8 cellular contexts compared by ENCODE assay signal in genomic region chr11:11620966-11621880, GRCh38. TPM values are rescaled to one million over a fixed set of nuclear protein-coding genes. Genes with fewer than 3 reads are reported as not detected.
DNase-seq lines count a peak whose midpoint lies in the region; ATAC-seq, FAIRE-seq and TF ChIP-seq lines count a peak whose summit lies in the region.

No MANE protein-coding gene starts in this region.

- CTCF ChIA-PET in A549 (lab: Yijun Ruan, JAX), result interaction anchor here (0.6 to 5.1 kb wide), 17 partner anchors 11 to 688 kb away, joined by 3 to 34 read pairs (median 3); no protein-coding TSS in a partner anchor

- H3K9me3 Mint-ChIP-seq in effector memory CD8-positive, alpha-beta T cell, result no peaks in the 10 kb centered on the region

- intact Hi-C loops in mucosa of descending colon (cut with DNase I, micrococcal nuclease), result no loop called here

- DNase-seq in A549 (ENCODE audit: low read depth in 1 of 2, low spot score in 1 of 2) (peak; percentile 21 to 32), SK-N-DZ (ENCODE audit: low spot score) (peak; percentile 11), mucosa of descending colon (peak; percentile 23 to 53 (median 46)), tibial nerve (ENCODE audit: low spot score in 2 of 2) (no peak)
- no peak for DNase-seq in effector memory CD8-positive, alpha-beta T cell

- no peak for TF ChIP-seq EP300 in A549 (IDR thresholded peaks at IDR 0.05)
- peak in 1 of 2 donors; percentile 15 for TF ChIP-seq EP300 in tibial nerve (IDR thresholded peaks at IDR 0.05)

- no peaks in the 10 kb centered on the region for H3K9me3 ChIP-seq in A549
- H3K9me3 ChIP-seq in mucosa of descending colon, result no peaks in the 10 kb centered on the region
- no peaks in the 10 kb centered on the region for H3K9me3 ChIP-seq in tibial nerve

- peak overlapping the region; percentile 66 to 74 for H3K4me3 Mint-ChIP-seq in effector memory CD8-positive, alpha-beta T cell

- WGBS in A549 (ENCODE audit: missing lambda C conversion rate), result under 1% methylated on average over 43 of the region's 73 CpGs
- WGBS in tibial nerve, 2 donors, result 0% methylated on average over 56 to 70 of the region's 73 CpGs

- POLR2A ChIA-PET in A549 (lab: Yijun Ruan, JAX), result interaction anchor here (0.7 to 2.7 kb wide), 12 partner anchors 12 to 870 kb away, joined by 3 to 20 read pairs (median 4); partner anchors contain the start of genes CTR9 and EIF4G2

- H3K36me3 Mint-ChIP-seq in effector memory CD8-positive, alpha-beta T cell (ENCODE audit: insufficient read depth), result no peaks in the 10 kb centered on the region

- TF ChIP-seq RAD21 in A549 (conservative IDR thresholded peaks at IDR 0.05 in 1 of 2, IDR thresholded peaks at IDR 0.05 in 1 of 2), result peak; percentile 16 to 18; a peak in 2 of 5 replicates

- H3K4me1 Mint-ChIP-seq in effector memory CD8-positive, alpha-beta T cell (ENCODE audit: low read depth in 2 of 2), result peaks cover 0 to 7% of the 10 kb centered on the region in 2 donors

- H3K4me2 ChIP-seq in A549, result peak overlapping the region; percentile 100

- TF ChIP-seq CTCF in A549 (IDR thresholded peaks at IDR 0.05) (0 out of 3 replicates have a peak, but pooled peaks have one; percentile 11), GM12872 (IDR thresholded peaks at IDR 0.05; ENCODE audit: insufficient read depth, low read depth, low read length) (peak; percentile 37; the same call in 2 of the 3 replicates), mucosa of descending colon (IDR thresholded peaks at IDR 0.05) (no peak), tibial nerve (IDR thresholded peaks at IDR 0.05) (peak in 2 of 5 experiments; percentile 25 to 26)

- ATAC-seq in A549 (peak; percentile 24 to 32), HG02938 (IDR thresholded peaks at IDR 0.05; ENCODE audit: unreplicated experiment) (peak; percentile 23), mucosa of descending colon (peak; percentile 12), HG03045 (IDR thresholded peaks at IDR 0.05; ENCODE audit: unreplicated experiment) (no peak)
- peak; percentile 23 for ATAC-seq in effector memory CD8-positive, alpha-beta T cell (replicated peaks)

- no peak for TF ChIP-seq POLR2A in A549 (IDR thresholded peaks at IDR 0.05; ENCODE audit: low read length)
- no peak for TF ChIP-seq POLR2A in tibial nerve (IDR thresholded peaks at IDR 0.05)

- H3K36me3 ChIP-seq in mucosa of descending colon (ENCODE audit: low read depth), result no peaks in the 10 kb centered on the region
- H3K36me3 ChIP-seq in tibial nerve, result no peaks in the 10 kb centered on the region

- no peak for FAIRE-seq in A549 (lab: Jason Lieb, UNC)

- peak overlapping the region; percentile 56 for H3K4me3 ChIP-seq in A549
- peak overlapping the region; percentile 7 for H3K4me3 ChIP-seq in mucosa of descending colon
- H3K4me3 ChIP-seq in tibial nerve, result peak overlapping the region; percentile 53 to 70 (median 60)

- H3K27me3 ChIP-seq in tibial nerve, result peaks cover 0 to 3% of the 10 kb centered on the region in 2 donors

- H3K27ac ChIP-seq in A549, result peak overlapping the region; percentile 60 to 83
- peak overlapping the region; percentile 1 to 76 (median 46) for H3K27ac ChIP-seq in tibial nerve

- H3K27ac Mint-ChIP-seq in effector memory CD8-positive, alpha-beta T cell, result no peak overlapping the region

- H3K4me1 ChIP-seq in A549 (peaks cover 29% of the 10 kb centered on the region), mucosa of descending colon (ENCODE audit: low read depth) (peaks cover 14% of the 10 kb centered on the region), tibial nerve (peaks cover 0 to 59% (median 11%) of the 10 kb centered on the region in 4 donors)

- peaks cover 42 to 87% of the 10 kb centered on the region in 2 donors for H3K27me3 Mint-ChIP-seq in effector memory CD8-positive, alpha-beta T cell

TF ChIP-seq in A549, 52 proteins besides CTCF, POLR2A, EP300 and RAD21:
- TF ChIP-seq E2F6 (IDR thresholded peaks at IDR 0.05; ENCODE audit: borderline replicate concordance, low read depth) (peak; percentile 80), RNF2 (IDR thresholded peaks at IDR 0.05; ENCODE audit: borderline replicate concordance, low read depth) (peak; percentile 81; the same call in 1 of the 2 replicates), FOXS1 (CRISPR knock-in tag; IDR thresholded peaks at IDR 0.05) (no peak), SMC3 (IDR thresholded peaks at IDR 0.05) (peak; percentile 19; the same call in 1 of the 3 replicates), USF2 (IDR thresholded peaks at IDR 0.05) (peak; percentile 54; the same call in 1 of the 2 replicates), KDM5A (IDR thresholded peaks at IDR 0.05) (no peak), ZFP36 (IDR thresholded peaks at IDR 0.05; ENCODE audit: borderline replicate concordance, partially characterized antibody) (no peak), BHLHE40 (IDR thresholded peaks at IDR 0.05; ENCODE audit: low read depth, low read length) (0 out of 2 replicates have a peak, but pooled peaks have one; percentile 33), HDAC2 (IDR thresholded peaks at IDR 0.05) (peak; percentile 38; the same call in 1 of the 2 replicates), MAX (IDR thresholded peaks at IDR 0.05) (peak; percentile 96), TP53 (CRISPR knock-in tag; IDR thresholded peaks at IDR 0.05) (no peak)

RNA-seq across cellular contexts. Expression of gene GALNT18, which starts 0.6 kb away (rescaled TPM):
- polyA plus RNA-seq in A549 (2011; rRNA removed), result 6.7 TPM in 2 replicates
- polyA plus RNA-seq in A549 (2012; cell fraction: cytosol; rRNA removed), result 19.0 and 21.8 TPM in 2 replicates
- polyA plus RNA-seq in A549 (2012; cell fraction: nucleus; rRNA removed), result 25.0 and 26.9 TPM in 2 replicates
- 15.9 to 20.8 TPM (median 16.1 TPM) in 3 replicates for polyA plus RNA-seq in A549 (2017; fragmentation: RNase III; extraction: RNeasy Plus Mini Kit Qiagen cat#74134 plus additional on column Dnase treatment)
- 7.8 and 10.3 TPM in 2 replicates for polyA minus RNA-seq in A549 (2011; rRNA and poly(A)+ RNA removed)
- 0.08 and 0.74 TPM in 2 replicates for polyA plus RNA-seq in SK-N-DZ (2014; cell fraction: cytosol; rRNA removed)
- polyA plus RNA-seq in SK-N-DZ (2014; cell fraction: nucleus; rRNA removed), result 0.07 and 0.37 TPM in 2 replicates
- total RNA-seq in mucosa of descending colon, result 10 to 100 TPM in 1 of 3 donors, 1 to 10 TPM in 2; 2.0 to 27.8 (median 5.4) TPM
- total RNA-seq in tibial nerve, result 10 to 100 TPM; 11.3 to 32.4 (median 23.9) TPM

Comparison
In these comparisons a context has a peak if more than half of its experiments do, and no peak if none do; other contexts are left out.
1. DNase-seq: peak in A549 (2 of 2), SK-N-DZ (single experiment) and mucosa of descending colon (3 of 3); none in effector memory CD8-positive, alpha-beta T cell (0 of 3) and tibial nerve (0 of 2).
2. H3K4me3 ChIP-seq: peak in every context shown above with its lines; median percentile 60 in tibial nerve; 56 in A549; 7 in mucosa of descending colon.